2 cellular contexts compared by ENCODE assay signal in the genomic region with DNA sequence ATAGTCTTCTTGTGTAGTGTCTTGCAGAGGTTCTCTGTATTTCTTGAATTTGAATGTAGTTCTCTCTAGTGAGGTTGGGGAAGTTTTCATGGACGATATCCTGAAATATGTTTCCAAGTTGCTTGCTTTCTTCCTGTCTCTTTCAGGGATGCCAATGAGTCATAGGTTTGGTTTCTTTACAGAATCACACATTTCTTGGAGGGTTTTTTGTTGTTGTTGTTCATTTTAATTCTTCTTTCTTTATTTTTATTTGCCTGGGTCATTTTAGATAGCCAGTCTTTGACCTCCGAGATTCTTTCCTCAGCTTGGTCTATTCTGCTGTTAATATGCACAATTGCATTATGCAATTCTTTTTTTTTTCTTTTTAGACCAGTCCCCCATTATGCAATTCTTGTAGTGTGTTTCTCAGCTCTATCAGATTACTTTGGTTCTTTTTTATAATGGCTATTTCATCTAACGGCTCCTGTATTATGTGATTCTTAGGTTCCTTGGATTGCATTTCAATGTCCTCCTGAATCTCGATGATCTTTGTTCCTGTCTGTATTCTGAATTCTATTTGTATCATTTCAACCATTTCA.
TF ChIP-seq lines count a peak whose summit lies in the region.

No MANE protein-coding gene starts in this region.

TF ChIP-seq in SK-N-SH, 30 proteins besides CTCF, POLR2A, EP300 and RAD21 (continued from another document):
- no peak for TF ChIP-seq ZBTB33 (IDR thresholded peaks at IDR 0.05; ENCODE audit: borderline replicate concordance, low read depth)
- peak; percentile 44; the same call in 1 of the 2 replicates for TF ChIP-seq FOSL2 (IDR thresholded peaks at IDR 0.05; ENCODE audit: borderline replicate concordance, low read depth)
- TF ChIP-seq JUND (IDR thresholded peaks at IDR 0.05): peak; percentile 24; the same call in 1 of the 2 replicates
TF ChIP-seq in SK-N-SH: peak in this region for 2.

TF ChIP-seq in SK-N-SH treated with all-trans-retinoic acid at 6 μM for 48 hours, 23 proteins besides CTCF, POLR2A, EP300 and RAD21 (continued from another document):
- TF ChIP-seq ZNF565 (CRISPR knock-in tag; conservative IDR thresholded peaks at IDR 0.05; ENCODE audit: low read depth) (no peak), TOX (CRISPR knock-in tag; IDR thresholded peaks at IDR 0.05; ENCODE audit: borderline replicate concordance) (no peak)
- TF ChIP-seq, protein P1, sequence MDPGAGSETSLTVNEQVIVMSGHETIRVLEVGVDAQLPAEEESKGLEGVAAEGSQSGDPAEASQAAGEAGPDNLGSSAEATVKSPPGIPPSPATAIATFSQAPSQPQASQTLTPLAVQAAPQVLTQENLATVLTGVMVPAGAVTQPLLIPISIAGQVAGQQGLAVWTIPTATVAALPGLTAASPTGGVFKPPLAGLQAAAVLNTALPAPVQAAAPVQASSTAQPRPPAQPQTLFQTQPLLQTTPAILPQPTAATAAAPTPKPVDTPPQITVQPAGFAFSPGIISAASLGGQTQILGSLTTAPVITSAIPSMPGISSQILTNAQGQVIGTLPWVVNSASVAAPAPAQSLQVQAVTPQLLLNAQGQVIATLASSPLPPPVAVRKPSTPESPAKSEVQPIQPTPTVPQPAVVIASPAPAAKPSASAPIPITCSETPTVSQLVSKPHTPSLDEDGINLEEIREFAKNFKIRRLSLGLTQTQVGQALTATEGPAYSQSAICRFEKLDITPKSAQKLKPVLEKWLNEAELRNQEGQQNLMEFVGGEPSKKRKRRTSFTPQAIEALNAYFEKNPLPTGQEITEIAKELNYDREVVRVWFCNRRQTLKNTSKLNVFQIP (CRISPR knock-in tag; IDR thresholded peaks at IDR 0.05; ENCODE audit: borderline replicate concordance, low read depth): no peak
